32 cellular contexts compared by ENCODE assay signal in genomic region chr14:20604291-20604690, GRCh38. TPM values are rescaled to one million over a fixed set of nuclear protein-coding genes. Genes with fewer than 3 reads are reported as not detected.
"Had no signal": no experiment of that assay in that cellular context is flagged by ENCODE, and none has a peak within 500 bp of the region (broad histone marks: within the 10 kb centered on the region; RNA-seq: fewer than 3 reads in every experiment).

No MANE protein-coding gene starts in this region.

- H3K4me2 ChIP-seq: neural progenitor cell had no signal

- H3K27ac ChIP-seq: colonic mucosa, esophagus squamous epithelium, heart right ventricle, left lung, neural progenitor cell, prostate gland, right atrium auricular region, sigmoid colon, thoracic aorta, tibial nerve, upper lobe of right lung, uterus had no signal

- H2AFZ ChIP-seq: neural progenitor cell had no signal

- DNase-seq: colonic mucosa; dermis blood vessel endothelial cell; effector memory CD4-positive, alpha-beta T cell; erythroblast; esophagus squamous epithelium; foreskin melanocyte; glutamatergic neuron; heart right ventricle; hippocampal formation; left cardiac atrium; left lung; mesenchymal stem cell; midbrain; naive thymus-derived CD4-positive, alpha-beta T cell; sigmoid colon; stimulated activated CD4-positive, alpha-beta T cell treated with anti-CD3 and anti-CD28 coated beads, Interleukin-2, amount 100 ng/mL, for 48 hours; stimulated activated naive B cell treated with anti-CD40 and anti-IgM and Interleukin-4, amounts not matched to agents 10 μg/mL and 1 μg/mL and 100 μg/mL, for 72 hours; upper lobe of right lung; uterus had no signal

- FAIRE-seq: endometrium, islet of Langerhans had no signal

- ATAC-seq: heart right ventricle; left cardiac atrium; left lung; naive thymus-derived CD4-positive, alpha-beta T cell; stimulated activated naive B cell treated with anti-CD40 and anti-IgM and Interleukin-4, amounts not matched to agents 10 μg/mL and 1 μg/mL and 100 μg/mL, for 72 hours; upper lobe of right lung had no signal

- H3K9me3 ChIP-seq: colonic mucosa, esophagus squamous epithelium, heart right ventricle, left lung, prostate gland, right atrium auricular region, sigmoid colon, thoracic aorta, tibial nerve, upper lobe of right lung, uterus had no signal

- H3K36me3 ChIP-seq: colonic mucosa, esophagus squamous epithelium, heart right ventricle, left lung, neural progenitor cell, prostate gland, right atrium auricular region, sigmoid colon, thoracic aorta, tibial nerve, upper lobe of right lung, uterus had no signal

- H3K4me1 ChIP-seq: colonic mucosa, esophagus squamous epithelium, left lung, neural progenitor cell, prostate gland, right atrium auricular region, sigmoid colon, upper lobe of right lung, uterus had no signal

- H3K4me3 ChIP-seq: colonic mucosa, esophagus squamous epithelium, heart right ventricle, left lung, neural progenitor cell, prostate gland, right atrium auricular region, sigmoid colon, thoracic aorta, tibial nerve, upper lobe of right lung, uterus had no signal

- H3K9ac ChIP-seq: neural progenitor cell had no signal

- H3K27me3 ChIP-seq: colonic mucosa, esophagus squamous epithelium, heart right ventricle, left lung, neural progenitor cell, right atrium auricular region, sigmoid colon, tibial nerve, upper lobe of right lung, uterus had no signal

RNA-seq across cellular contexts. Expression of gene RNASE12, which starts 13.1 kb away (rescaled TPM):
- total RNA-seq: colonic mucosa; dermis blood vessel endothelial cell; esophagus squamous epithelium; heart right ventricle; kidney epithelial cell; left cardiac atrium; left lung; lower leg skin; lung microvascular endothelial cell; mucosa of gallbladder; naive thymus-derived CD4-positive, alpha-beta T cell; osteocyte; prostate gland; right atrium auricular region; sigmoid colon; skeletal muscle tissue; thoracic aorta; tibial nerve; upper lobe of right lung; uterus had no signal
- polyA plus RNA-seq: heart right ventricle; naive thymus-derived CD4-positive, alpha-beta T cell; sigmoid colon had no signal

RNA-seq across cellular contexts. Expression of gene RNASE11, which starts 16.5 kb away (rescaled TPM):
- total RNA-seq: colonic mucosa; dermis blood vessel endothelial cell; esophagus squamous epithelium; heart right ventricle; kidney epithelial cell; left cardiac atrium; left lung; lower leg skin; lung microvascular endothelial cell; mucosa of gallbladder; naive thymus-derived CD4-positive, alpha-beta T cell; osteocyte; right atrium auricular region; sigmoid colon; skeletal muscle tissue; thoracic aorta; tibial nerve; upper lobe of right lung; uterus had no signal
- polyA plus RNA-seq: heart right ventricle; naive thymus-derived CD4-positive, alpha-beta T cell; sigmoid colon had no signal

RNA-seq across cellular contexts. Expression of gene OR6S1, which starts 37.2 kb away (rescaled TPM):
- total RNA-seq: colonic mucosa; dermis blood vessel endothelial cell; esophagus squamous epithelium; heart right ventricle; kidney epithelial cell; left cardiac atrium; left lung; lower leg skin; lung microvascular endothelial cell; mucosa of gallbladder; naive thymus-derived CD4-positive, alpha-beta T cell; osteocyte; prostate gland; right atrium auricular region; sigmoid colon; skeletal muscle tissue; thoracic aorta; tibial nerve; upper lobe of right lung; uterus had no signal
- polyA plus RNA-seq: heart right ventricle; naive thymus-derived CD4-positive, alpha-beta T cell; sigmoid colon had no signal

RNA-seq across cellular contexts. Expression of gene RNASE9, which starts 43.4 kb away (rescaled TPM):
- total RNA-seq: colonic mucosa; dermis blood vessel endothelial cell; esophagus squamous epithelium; heart right ventricle; kidney epithelial cell; left cardiac atrium; left lung; lower leg skin; lung microvascular endothelial cell; mucosa of gallbladder; naive thymus-derived CD4-positive, alpha-beta T cell; osteocyte; prostate gland; right atrium auricular region; sigmoid colon; skeletal muscle tissue; thoracic aorta; tibial nerve; upper lobe of right lung; uterus had no signal
- polyA plus RNA-seq: heart right ventricle; naive thymus-derived CD4-positive, alpha-beta T cell; sigmoid colon had no signal
